In genomic region chr3:53168175-53168923, GRCh38 we compare ENCODE assay signal across 13 cellular contexts. TPM values are rescaled to one million over a fixed set of nuclear protein-coding genes. Genes with fewer than 3 reads are reported as not detected.
A peak's percentile ranks its signal among the peaks of the same experiment; 100 is the strongest.
DNase-seq lines count a peak whose midpoint lies in the region; ATAC-seq and TF ChIP-seq lines count a peak whose summit lies in the region.
"Had no signal": no experiment of that assay in that cellular context is flagged by ENCODE, and none has a peak within 500 bp of the region (broad histone marks: within the 10 kb centered on the region; RNA-seq: fewer than 3 reads in every experiment).

No MANE protein-coding gene starts in this region.

- H3K9me2 ChIP-seq in OCI-LY7 (ENCODE audit: insufficient read depth, low read length): no peaks in the 10 kb centered on the region

- CTCF ChIA-PET in OCI-LY7 (lab: Charles Lee; ENCODE audit: unreplicated experiment): interaction anchor here (0.9 to 2.3 kb wide), 3 partner anchors 8 to 28 kb away, joined by 3 to 11 read pairs (median 8); partner anchors contain the start of gene PRKCD

- peak overlapping the region; percentile 94 for H3K27ac ChIP-seq in OCI-LY7 (ENCODE audit: low read depth, low read length, poor library complexity, severe bottlenecking)
- H3K27ac ChIP-seq in skin epidermis: peak overlapping the region in 14 of 21 experiments; percentile 9 to 84 (median 54)

- peaks cover 95% of the 10 kb centered on the region for H3K79me2 ChIP-seq in OCI-LY7 (ENCODE audit: insufficient read depth, low read depth, low read length)

- H3K4me3 ChIP-seq in GM12864 (ENCODE audit: low read depth, low read length) (peak overlapping the region; percentile 42), OCI-LY7 (ENCODE audit: low read depth, low read length, poor library complexity, severe bottlenecking) (peak overlapping the region; percentile 53), skin epidermis (peak overlapping the region in 1 of 7 experiments; percentile 8)

- H2AFZ ChIP-seq in OCI-LY7 (ENCODE audit: low read length): no peak overlapping the region

- H3K4me1 ChIP-seq in OCI-LY7 (ENCODE audit: insufficient read depth, low read length, poor library complexity, severe bottlenecking): peaks cover 100% of the 10 kb centered on the region

- ATAC-seq in left ventricle myocardium superior (peak; percentile 39), GM21737 (IDR thresholded peaks at IDR 0.05; ENCODE audit: unreplicated experiment) (no peak), HG02571 (IDR thresholded peaks at IDR 0.05; ENCODE audit: unreplicated experiment) (no peak)

- TF ChIP-seq CTCF in GM12864 (IDR thresholded peaks at IDR 0.05; ENCODE audit: low read depth, low read length, missing control alignments) (no peak), OCI-LY7 (conservative IDR thresholded peaks at IDR 0.05; ENCODE audit: low read length) (no peak)

- POLR2A ChIA-PET in OCI-LY7 (lab: Charles Lee): interaction anchor here (0.7 to 3.2 kb wide), 9 partner anchors 8 to 31 kb away, joined by 3 to 15 read pairs (median 5); partner anchors contain the start of gene PRKCD

- H4K20me1 ChIP-seq in OCI-LY7 (ENCODE audit: insufficient read depth, low read length): 0 out of 2 replicates have a peak, but pooled peaks cover 3% of the 10 kb centered on the region

- DNase-seq in GM12864 (ENCODE audit: low read depth) (no peak), OCI-LY7 (ENCODE audit: low spot score) (no peak), left ventricle myocardium superior (no peak), amniotic stem cell (lab: John Stamatoyannopoulos, UW) (no peak)
- no peak for DNase-seq in stimulated activated naive CD4-positive, alpha-beta T cell treated with Interleukin-2 at 50 U/mL for 16 hours (lab: John Stamatoyannopoulos, UW)
- DNase-seq: activated CD4-positive, alpha-beta T cell treated with anti-CD3 and anti-CD28 coated beads, Interleukin-2, amount 50 U/mL, for 48 hours; activated naive CD4-positive, alpha-beta T cell; COR-L47; NCI-H1092 treated with DMSO at 0.1 percent for 48 hours; sigmoid colon had no signal

- intact Hi-C loops in OCI-LY7 (cut with micrococcal nuclease; ENCODE audit: unreplicated experiment): loop anchor here (2.0 kb wide), 1 partner anchor 34 kb away; no protein-coding TSS in a partner anchor
- intact Hi-C loops in left ventricle myocardium superior (cut with micrococcal nuclease): no loop called here

- no peaks in the 10 kb centered on the region for H3K9me3 ChIP-seq in OCI-LY7 (ENCODE audit: low read length)
- H3K9me3 ChIP-seq: sigmoid colon had no signal

- H3K36me3 ChIP-seq in OCI-LY7 (ENCODE audit: insufficient read depth, low read length): peaks cover 65% of the 10 kb centered on the region
- H3K36me3 ChIP-seq: sigmoid colon had no signal

- BruUV-seq in OCI-LY7 (replicated peaks; lab: Mats Ljungman, UMichigan): no TSS peak

- H3K4me2 ChIP-seq in OCI-LY7 (ENCODE audit: low read length): peak overlapping the region; percentile 91

RNA-seq across cellular contexts. Expression of gene PRKCD, which starts 7.3 kb away (rescaled TPM):
- 9.5 and 13.3 TPM in 2 replicates for total RNA-seq in OCI-LY7 (2014; rRNA removed; shearing (Covaris generic))
- total RNA-seq in OCI-LY7 (2022) (91.6 and 108 TPM in 2 replicates), left ventricle myocardium superior (13.2 TPM)

RNA-seq across cellular contexts. Expression of gene RFT1, which starts 38.1 kb away (rescaled TPM):
- total RNA-seq in OCI-LY7 (2014; rRNA removed; shearing (Covaris generic)): 9.9 and 15.8 TPM in 2 replicates
- 34.7 and 34.8 TPM in 2 replicates for total RNA-seq in OCI-LY7 (2022)
- 8.5 TPM for total RNA-seq in left ventricle myocardium superior
